ENCODE assay signal across 1 cellular context in genomic region chr17:45247429-45248131, GRCh38.
TF ChIP-seq lines count a peak whose summit lies in the region.

No MANE protein-coding gene starts in this region.

TF ChIP-seq in H1, 55 proteins besides CTCF, POLR2A, EP300 and RAD21 (continued from another document):
- TF ChIP-seq ZNF274 (IDR thresholded peaks at IDR 0.05; ENCODE audit: borderline replicate concordance, extremely low read depth, low read length) (no peak), POLR2AphosphoS5 (IDR thresholded peaks at IDR 0.05; ENCODE audit: low read depth, low read length) (peak; percentile 72), SP1 (IDR thresholded peaks at IDR 0.05; ENCODE audit: low read depth, low read length) (peak; percentile 70), E2F6 (IDR thresholded peaks at IDR 0.05) (0 out of 2 replicates have a peak, but pooled peaks have one; percentile 35), GABPA (IDR thresholded peaks at IDR 0.05; ENCODE audit: borderline replicate concordance, insufficient read depth, low read length) (peak; percentile 25; the same call in 1 of the 2 replicates), SP2 (IDR thresholded peaks at IDR 0.05; ENCODE audit: low read length) (no peak), RFX5 (IDR thresholded peaks at IDR 0.05; ENCODE audit: borderline replicate concordance, low read depth, low read length) (peak; percentile 41; the same call in 1 of the 2 replicates), TCF12 (IDR thresholded peaks at IDR 0.05; ENCODE audit: low read depth, low read length) (0 out of 2 replicates have a peak, but pooled peaks have one; percentile 21), SIN3A (conservative IDR thresholded peaks at IDR 0.05 in 1 of 2, IDR thresholded peaks at IDR 0.05 in 1 of 2; ENCODE audit: low read depth in 1 of 2, low read length in 2 of 2) (peak; percentile 19 to 78; a peak in 1 of 4 replicates), MAX (IDR thresholded peaks at IDR 0.05) (peak; percentile 79), NRF1 (IDR thresholded peaks at IDR 0.05; ENCODE audit: low read depth, low read length) (no peak), KDM5A (IDR thresholded peaks at IDR 0.05; ENCODE audit: low read length) (no peak), RNF2 (IDR thresholded peaks at IDR 0.05; ENCODE audit: borderline replicate concordance, low read depth, low read length, missing control alignments, poor library complexity, severe bottlenecking) (no peak), CREB1 (IDR thresholded peaks at IDR 0.05) (peak; percentile 99), SP4 (IDR thresholded peaks at IDR 0.05; ENCODE audit: low read length) (peak; percentile 76; the same call in 1 of the 2 replicates), TAF7 (optimal IDR thresholded peaks at IDR 0.05; ENCODE audit: borderline replicate concordance, low read depth, low read length) (peak; percentile 12), TBP (IDR thresholded peaks at IDR 0.05; ENCODE audit: low read depth, low read length) (peak; percentile 48; the same call in 1 of the 2 replicates), ATF2 (IDR thresholded peaks at IDR 0.05; ENCODE audit: low read length) (peak; percentile 55; the same call in 1 of the 2 replicates)
